In the genomic region with DNA sequence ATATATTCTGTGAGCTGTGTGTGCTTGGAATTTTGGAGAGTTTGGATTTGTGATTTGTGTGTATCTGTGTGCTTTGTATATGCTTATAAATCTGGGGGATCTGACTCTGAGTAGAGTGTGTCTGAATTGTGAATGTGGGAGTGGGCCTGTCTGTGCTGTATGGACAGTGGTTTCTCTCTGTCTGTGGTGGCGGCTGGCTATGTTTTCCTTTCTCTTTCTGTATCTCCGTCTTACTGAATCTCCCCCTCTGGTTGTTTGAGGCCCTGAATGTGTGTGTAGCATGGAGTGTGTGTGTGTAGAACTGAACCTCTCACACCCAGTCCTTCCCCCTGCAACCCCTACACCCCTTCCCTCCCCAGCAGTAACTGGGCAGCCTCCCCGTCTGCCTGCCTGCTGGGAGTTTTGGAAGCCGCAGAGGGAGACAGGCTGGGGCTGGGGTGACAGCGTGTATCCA, we compare ENCODE assay signal across 8 cellular contexts. TPM values are rescaled to one million over a fixed set of nuclear protein-coding genes. Genes with fewer than 3 reads are reported as not detected.
DNase-seq lines count a peak whose midpoint lies in the region; ATAC-seq and TF ChIP-seq lines count a peak whose summit lies in the region.

No MANE protein-coding gene starts in this region.

- TF ChIP-seq CTCF in testis (IDR thresholded peaks at IDR 0.05): no peak

- H3K4me1 Mint-ChIP-seq in memory B cell: peaks cover 62% of the 10 kb centered on the region

- no peaks in the 10 kb centered on the region for H3K9me3 Mint-ChIP-seq in memory B cell

- H3K27ac Mint-ChIP-seq in memory B cell: peak overlapping the region; percentile 96

- H3K4me1 ChIP-seq in testis: peaks cover 66% of the 10 kb centered on the region

- no peak for TF ChIP-seq POLR2A in GM18505 (IDR thresholded peaks at IDR 0.05; ENCODE audit: borderline replicate concordance, extremely low read depth, insufficient read depth, insufficient read length)
- no peak for TF ChIP-seq POLR2A in testis (IDR thresholded peaks at IDR 0.05)

- DNase-seq in memory B cell (ENCODE audit: low spot score in 2 of 2): no peak
- no peak for DNase-seq in NCI-H2227 (lab: John Stamatoyannopoulos, UW; ENCODE audit: unreplicated experiment)
- no peak for DNase-seq in NCI-H2029 (lab: John Stamatoyannopoulos, UW)
- no peak for DNase-seq in UCSD-AML1 (lab: John Stamatoyannopoulos, UW; ENCODE audit: unreplicated experiment)
- DNase-seq in testis: no peak

- H3K9me3 ChIP-seq in testis: no peaks in the 10 kb centered on the region

- peak overlapping the region; percentile 99 for H3K4me3 Mint-ChIP-seq in memory B cell

- WGBS in testis, 2 donors: 41 to 50% methylated on average over 5 of the region's 5 CpGs

- ATAC-seq in GM18505 (IDR thresholded peaks at IDR 0.05; ENCODE audit: unreplicated experiment) (peak; percentile 27), HG02885 (IDR thresholded peaks at IDR 0.05; ENCODE audit: poor library complexity, unreplicated experiment) (peak; percentile 32), memory B cell (ENCODE audit: low read depth) (peak; percentile 24)

- intact Hi-C loops in testis (cut with DNase I; ENCODE audit: low total_unique reads): no loop called here

- peak overlapping the region; percentile 95 for H3K27ac ChIP-seq in angular gyrus (ENCODE audit: low read depth, low read length)
- H3K27ac ChIP-seq in testis: peak overlapping the region in 1 of 2 donors; percentile 76

- H3K27me3 ChIP-seq in testis: no peaks in the 10 kb centered on the region

- no peaks in the 10 kb centered on the region for H3K36me3 ChIP-seq in testis (ENCODE audit: low read depth, missing control alignments)

- H3K36me3 Mint-ChIP-seq in memory B cell: peaks cover 14% of the 10 kb centered on the region

- H3K27me3 Mint-ChIP-seq in memory B cell: no peaks in the 10 kb centered on the region

- no peak overlapping the region for H3K4me3 ChIP-seq in testis

RNA-seq across cellular contexts. Expression of a gene that starts 4.7 kb away (rescaled TPM):
- total RNA-seq in testis: 10 to 100 TPM; 71.1 to 78.3 TPM
- 94.7 TPM for polyA plus RNA-seq in testis (ENCODE audit: insufficient read depth, low read depth, low replicate concordance)
